ENCODE assay signal across 1 cellular context in genomic region chr5:16600949-16601348, GRCh38.
TF ChIP-seq lines count a peak whose summit lies in the region.

No MANE protein-coding gene starts in this region.

TF ChIP-seq in K562, 482 proteins besides CTCF, POLR2A, EP300 and RAD21:
- TF ChIP-seq MYC (IDR thresholded peaks at IDR 0.05; ENCODE audit: low read depth, low read length) (no peak), MYC (CRISPR knock-in tag; IDR thresholded peaks at IDR 0.05; ENCODE audit: borderline replicate concordance, low read depth) (no peak), ZNF512 (tag; IDR thresholded peaks at IDR 0.05) (0 out of 2 replicates have a peak, but pooled peaks have one; percentile 5), EWSR1 (IDR thresholded peaks at IDR 0.05; ENCODE audit: borderline replicate concordance, low read depth, partially characterized antibody) (no peak), ZFP91 (CRISPR knock-in tag; IDR thresholded peaks at IDR 0.05) (no peak), SPI1 (IDR thresholded peaks at IDR 0.05; ENCODE audit: borderline replicate concordance, low read depth, low read length) (no peak)
